In the genomic region with DNA sequence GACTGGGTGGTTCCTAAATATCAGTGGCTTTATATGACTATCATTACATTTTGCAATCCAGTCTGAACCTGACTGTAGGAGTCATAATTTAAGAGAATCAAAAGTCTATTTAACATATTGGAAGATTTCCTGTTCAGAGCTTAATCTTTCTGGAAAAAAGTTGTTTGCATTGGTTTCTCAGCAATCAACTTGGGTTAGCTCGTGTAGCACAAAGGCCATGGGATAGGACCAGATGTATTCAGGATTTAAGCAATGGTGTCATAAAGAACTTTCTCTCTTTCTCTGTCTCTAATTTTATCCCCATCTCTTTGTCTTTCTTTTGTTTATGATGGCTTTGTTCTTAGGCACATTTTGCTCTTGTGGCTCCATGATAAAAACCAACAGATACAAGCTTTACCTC, we compare ENCODE assay signal across 35 cellular contexts.
"Had no signal": no experiment of that assay in that cellular context is flagged by ENCODE, and none has a peak within 500 bp of the region (broad histone marks: within the 10 kb centered on the region; RNA-seq: fewer than 3 reads in every experiment).

No MANE protein-coding gene starts in this region.

- H3K4me2 ChIP-seq: KMS-11 had no signal

- H3K9ac ChIP-seq: KMS-11 had no signal

- H3K36me3 ChIP-seq: MG63 had no signal

- H3K9me3 ChIP-seq: MG63 had no signal

- DNase-seq: Karpas-422, Kasumi-1, KG1, MG63, MM.1S, MV-4-11, NCI-H1048, NCI-H1092, NCI-H1092 treated with DMSO at 0.1 percent for 48 hours, NCI-H1105, NCI-H1105 treated with DMSO at 0.1 percent for 48 hours, NCI-H1417, NCI-H1417 treated with DMSO at 0.1 percent for 48 hours, NCI-H1436, NCI-H1436 treated with DMSO at 0.1 percent for 48 hours, NCI-H146, NCI-H1694, NCI-H1694 treated with DMSO at 0.1 percent for 48 hours, NCI-H187, NCI-H187 treated with DMSO at 0.1 percent for 48 hours, NCI-H1930, NCI-H2029, NCI-H2029 treated with DMSO at 0.1 percent for 48 hours, NCI-H2081, NCI-H2081 treated with DMSO at 0.1 percent for 48 hours, NCI-H2107, NCI-H2171, NCI-H2171 treated with DMSO at 0.1 percent for 48 hours, NCI-H2227 treated with DMSO at 0.1 percent for 48 hours, NCI-H226, NCI-H345, NCI-H446, NCI-H446 treated with DMSO at 0.1 percent for 48 hours, NCI-H510A had no signal

- H3K4me3 ChIP-seq: MG63 had no signal

- H3K27me3 ChIP-seq: MG63 had no signal

- H3K27ac ChIP-seq: KMS-11 had no signal
